Comparison of ENCODE assay signal across 1 cellular context in the genomic region with DNA sequence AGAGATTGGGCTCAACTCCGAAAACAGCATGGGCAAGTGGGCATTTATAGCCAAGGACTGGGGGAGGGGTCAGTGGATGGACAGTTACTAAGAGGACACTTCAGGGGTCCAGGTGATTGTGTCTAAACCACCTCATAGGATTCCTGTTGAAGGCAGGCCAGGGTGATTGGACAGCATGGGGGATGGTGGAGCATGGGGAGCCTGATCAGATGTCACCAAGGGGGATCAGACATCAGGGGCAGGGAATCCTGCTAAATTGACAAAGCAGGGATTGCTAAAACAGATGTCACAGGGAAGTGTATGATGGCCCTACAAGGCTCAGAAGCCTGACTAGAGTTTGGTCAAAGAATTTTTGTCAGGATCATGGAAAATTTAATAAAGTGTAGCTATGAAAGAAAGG.
TF ChIP-seq lines count a peak whose summit lies in the region.

No MANE protein-coding gene starts in this region.

TF ChIP-seq in A549, 52 proteins besides CTCF, POLR2A, EP300 and RAD21 (continued from another document):
- TF ChIP-seq, protein P1, sequence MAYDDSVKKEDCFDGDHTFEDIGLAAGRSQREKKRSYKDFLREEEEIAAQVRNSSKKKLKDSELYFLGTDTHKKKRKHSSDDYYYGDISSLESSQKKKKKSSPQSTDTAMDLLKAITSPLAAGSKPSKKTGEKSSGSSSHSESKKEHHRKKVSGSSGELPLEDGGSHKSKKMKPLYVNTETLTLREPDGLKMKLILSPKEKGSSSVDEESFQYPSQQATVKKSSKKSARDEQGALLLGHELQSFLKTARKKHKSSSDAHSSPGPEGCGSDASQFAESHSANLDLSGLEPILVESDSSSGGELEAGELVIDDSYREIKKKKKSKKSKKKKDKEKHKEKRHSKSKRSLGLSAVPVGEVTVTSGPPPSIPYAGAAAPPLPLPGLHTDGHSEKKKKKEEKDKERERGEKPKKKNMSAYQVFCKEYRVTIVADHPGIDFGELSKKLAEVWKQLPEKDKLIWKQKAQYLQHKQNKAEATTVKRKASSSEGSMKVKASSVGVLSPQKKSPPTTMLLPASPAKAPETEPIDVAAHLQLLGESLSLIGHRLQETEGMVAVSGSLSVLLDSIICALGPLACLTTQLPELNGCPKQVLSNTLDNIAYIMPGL (CRISPR knock-in tag; IDR thresholded peaks at IDR 0.05; ENCODE audit: borderline replicate concordance) = no peak
- TF ChIP-seq, protein P2, sequence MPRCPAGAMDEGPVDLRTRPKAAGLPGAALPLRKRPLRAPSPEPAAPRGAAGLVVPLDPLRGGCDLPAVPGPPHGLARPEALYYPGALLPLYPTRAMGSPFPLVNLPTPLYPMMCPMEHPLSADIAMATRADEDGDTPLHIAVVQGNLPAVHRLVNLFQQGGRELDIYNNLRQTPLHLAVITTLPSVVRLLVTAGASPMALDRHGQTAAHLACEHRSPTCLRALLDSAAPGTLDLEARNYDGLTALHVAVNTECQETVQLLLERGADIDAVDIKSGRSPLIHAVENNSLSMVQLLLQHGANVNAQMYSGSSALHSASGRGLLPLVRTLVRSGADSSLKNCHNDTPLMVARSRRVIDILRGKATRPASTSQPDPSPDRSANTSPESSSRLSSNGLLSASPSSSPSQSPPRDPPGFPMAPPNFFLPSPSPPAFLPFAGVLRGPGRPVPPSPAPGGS (IDR thresholded peaks at IDR 0.05) = no peak
- TF ChIP-seq JUN (IDR thresholded peaks at IDR 0.05) (no peak), ZFP36 (IDR thresholded peaks at IDR 0.05; ENCODE audit: borderline replicate concordance, partially characterized antibody) (no peak)
